Comparison of ENCODE assay signal across 16 cellular contexts in genomic region chr11:122038543-122038942, GRCh38.
A peak's percentile ranks its signal among the peaks of the same experiment; 100 is the strongest.
DNase-seq lines count a peak whose midpoint lies in the region; ATAC-seq and TF ChIP-seq lines count a peak whose summit lies in the region.
"Had no signal": no experiment of that assay in that cellular context is flagged by ENCODE, and none has a peak within 500 bp of the region (broad histone marks: within the 10 kb centered on the region; RNA-seq: fewer than 3 reads in every experiment).

No MANE protein-coding gene starts in this region.

- no peaks in the 10 kb centered on the region for H3K4me1 Mint-ChIP-seq in naive thymus-derived CD8-positive, alpha-beta T cell

- DNase-seq in A673 (ENCODE audit: low spot score) (peak; percentile 66), HS-27A (ENCODE audit: low read depth) (peak; percentile 78), astrocyte of the cerebellum (ENCODE audit: low read depth) (peak; percentile 53), iPS DF 19.7 (ENCODE audit: low read depth, low spot score) (peak; percentile 63), COLO668 (lab: John Stamatoyannopoulos, UW; ENCODE audit: unreplicated experiment) (no peak)
- no peak for DNase-seq in naive thymus-derived CD8-positive, alpha-beta T cell
- DNase-seq: activated CD8-positive, alpha-beta T cell treated with anti-CD3 and anti-CD28 coated beads, Interleukin-2, amount 10 ng/mL, durations not matched to agents 7 days and 5 days; H9; kidney; NCI-H748 treated with DMSO at 0.1 percent for 48 hours; ovary had no signal

- H3K9me3 ChIP-seq in A673 (ENCODE audit: low read depth, low read length, poor library complexity, severe bottlenecking): no peaks in the 10 kb centered on the region
- H3K9me3 ChIP-seq: A549, ovary had no signal

- no peaks in the 10 kb centered on the region for H3K9me3 Mint-ChIP-seq in naive thymus-derived CD8-positive, alpha-beta T cell
- H3K9me3 Mint-ChIP-seq: activated naive CD4-positive, alpha-beta T cell treated with anti-CD3 and anti-CD28 coated beads, Interleukin-2, amount 50 U/mL, for 72 hours; H9; stimulated activated naive CD8-positive, alpha-beta T cell treated with anti-CD3 and anti-CD28 coated beads, Interleukin-15, Interleukin-2, amounts not matched to agents 100 ng/mL and 50 ng/mL, for 24 hours had no signal

- peaks cover 6 to 25% (median 10%) of the 10 kb centered on the region in 5 donors for H3K27me3 Mint-ChIP-seq in naive thymus-derived CD8-positive, alpha-beta T cell

- no peak overlapping the region for H3K27ac ChIP-seq in A673 (ENCODE audit: low read depth, low read length, poor library complexity, severe bottlenecking)
- H3K27ac ChIP-seq: A549, ovary had no signal

- no peak overlapping the region for H3K27ac Mint-ChIP-seq in naive thymus-derived CD8-positive, alpha-beta T cell
- H3K27ac Mint-ChIP-seq: activated CD8-positive, alpha-beta T cell treated with anti-CD3 and anti-CD28 coated beads, Interleukin-2, amount 10 ng/mL, durations not matched to agents 7 days and 5 days; activated naive CD4-positive, alpha-beta T cell treated with anti-CD3 and anti-CD28 coated beads, Interleukin-2, amount 50 U/mL, for 72 hours; stimulated activated naive CD8-positive, alpha-beta T cell treated with anti-CD3 and anti-CD28 coated beads, Interleukin-15, Interleukin-2, amounts not matched to agents 100 ng/mL and 50 ng/mL, for 24 hours had no signal

- no peak for TF ChIP-seq CTCF in A673 (conservative IDR thresholded peaks at IDR 0.05; ENCODE audit: low read depth, low read length)
- TF ChIP-seq CTCF in astrocyte of the cerebellum (IDR thresholded peaks at IDR 0.05; ENCODE audit: low read depth, low read length, missing control alignments): no peak

- no peaks in the 10 kb centered on the region for H3K36me3 ChIP-seq in A673 (ENCODE audit: insufficient read depth, low read length, poor library complexity, severe bottlenecking)
- H3K36me3 ChIP-seq: ovary had no signal

- CTCF ChIA-PET in A673 (lab: Charles Lee): no interaction called here

- no peak overlapping the region for H3K4me3 Mint-ChIP-seq in naive thymus-derived CD8-positive, alpha-beta T cell
- H3K4me3 Mint-ChIP-seq: activated CD8-positive, alpha-beta T cell treated with anti-CD3 and anti-CD28 coated beads, Interleukin-2, amount 10 ng/mL, durations not matched to agents 7 days and 5 days; H9; stimulated activated naive CD8-positive, alpha-beta T cell treated with anti-CD3 and anti-CD28 coated beads, Interleukin-15, Interleukin-2, amounts not matched to agents 100 ng/mL and 50 ng/mL, for 24 hours had no signal

- TF ChIP-seq POLR2A in GM18505 (IDR thresholded peaks at IDR 0.05; ENCODE audit: borderline replicate concordance, extremely low read depth, insufficient read depth, insufficient read length): no peak

- intact Hi-C loops in A673 (cut with micrococcal nuclease; ENCODE audit: unreplicated experiment): no loop called here

- no peak for ATAC-seq in HG02938 (IDR thresholded peaks at IDR 0.05; ENCODE audit: unreplicated experiment)
- ATAC-seq in naive thymus-derived CD8-positive, alpha-beta T cell: no peak
- ATAC-seq in GM18505 (IDR thresholded peaks at IDR 0.05; ENCODE audit: unreplicated experiment): no peak
- ATAC-seq: A549; activated CD8-positive, alpha-beta T cell treated with anti-CD3 and anti-CD28 coated beads, Interleukin-2, amount 10 ng/mL, durations not matched to agents 7 days and 5 days; activated naive CD4-positive, alpha-beta T cell treated with anti-CD3 and anti-CD28 coated beads, Interleukin-2, amount 50 U/mL, for 72 hours had no signal

- POLR2A ChIA-PET in A673 (lab: Charles Lee; ENCODE audit: low non-redundant PET): no interaction called here
- POLR2A ChIA-PET in naive thymus-derived CD8-positive, alpha-beta T cell (lab: Charles Lee): no interaction called here

- no TSS peak for BruUV-seq in A673 (replicated peaks; lab: Mats Ljungman, UMichigan)

- H3K4me1 ChIP-seq in A673 (ENCODE audit: insufficient read depth, low read length, poor library complexity, severe bottlenecking): no peaks in the 10 kb centered on the region
- H3K4me1 ChIP-seq: A549 had no signal

- H3K27me3 ChIP-seq in A673 (replicated peaks; ENCODE audit: insufficient read depth, low read depth, low read length, poor library complexity): no peaks in the 10 kb centered on the region
- H3K27me3 ChIP-seq: ovary had no signal

- no peaks in the 10 kb centered on the region for H3K36me3 Mint-ChIP-seq in naive thymus-derived CD8-positive, alpha-beta T cell
- H3K36me3 Mint-ChIP-seq: activated naive CD4-positive, alpha-beta T cell treated with anti-CD3 and anti-CD28 coated beads, Interleukin-2, amount 50 U/mL, for 72 hours had no signal

- in situ Hi-C loops in astrocyte of the cerebellum (cut with HindIII; ENCODE audit: low sequenced_read_pairs): no loop called here

- H3K4me3 ChIP-seq in A673 (ENCODE audit: low read depth, low read length, poor library complexity, severe bottlenecking) (no peak overlapping the region), astrocyte of the cerebellum (ENCODE audit: low read depth, low read length) (no peak overlapping the region)
- H3K4me3 ChIP-seq: A549, ovary had no signal

Comparison
In these comparisons a context has a peak if more than half of its experiments do, and no peak if none do; other contexts are left out.
1. DNase-seq: peak in A673 (single experiment), HS-27A (single experiment), astrocyte of the cerebellum (single experiment) and iPS DF 19.7 (single experiment); none in COLO668 (single experiment) and naive thymus-derived CD8-positive, alpha-beta T cell (0 of 10).